Comparison of ENCODE assay signal across 1 cellular context in the genomic region with DNA sequence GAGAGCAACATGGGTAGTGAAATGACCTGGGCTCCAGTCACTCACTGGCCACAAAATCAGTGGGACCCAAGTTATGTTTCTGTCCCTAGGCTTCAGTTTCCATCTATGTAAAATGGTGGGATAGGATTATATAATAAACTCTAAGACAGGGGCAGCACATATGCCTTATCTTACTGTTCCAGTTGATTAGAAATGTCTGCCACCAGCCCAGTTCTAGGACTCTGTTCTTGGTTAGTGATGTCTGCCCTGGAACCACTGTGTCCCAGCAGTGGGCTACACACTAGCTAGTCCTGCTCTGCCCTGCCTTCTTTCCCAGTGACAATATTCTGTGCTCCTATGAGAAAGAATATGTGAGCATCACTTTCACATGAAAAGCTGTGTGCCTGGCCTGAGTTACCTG.
TF ChIP-seq lines count a peak whose summit lies in the region.

No MANE protein-coding gene starts in this region.

TF ChIP-seq in K562, 482 proteins besides CTCF, POLR2A, EP300 and RAD21 (continued from another document):
- TF ChIP-seq ZNF592 (IDR thresholded peaks at IDR 0.05): no peak
- TF ChIP-seq MLLT1 (IDR thresholded peaks at IDR 0.05): peak in 1 of 2 experiments; percentile 88; a peak in 2 of 4 replicates
TF ChIP-seq in K562: peak in this region for 3.
